ENCODE assay signal across 1 cellular context in the genomic region with DNA sequence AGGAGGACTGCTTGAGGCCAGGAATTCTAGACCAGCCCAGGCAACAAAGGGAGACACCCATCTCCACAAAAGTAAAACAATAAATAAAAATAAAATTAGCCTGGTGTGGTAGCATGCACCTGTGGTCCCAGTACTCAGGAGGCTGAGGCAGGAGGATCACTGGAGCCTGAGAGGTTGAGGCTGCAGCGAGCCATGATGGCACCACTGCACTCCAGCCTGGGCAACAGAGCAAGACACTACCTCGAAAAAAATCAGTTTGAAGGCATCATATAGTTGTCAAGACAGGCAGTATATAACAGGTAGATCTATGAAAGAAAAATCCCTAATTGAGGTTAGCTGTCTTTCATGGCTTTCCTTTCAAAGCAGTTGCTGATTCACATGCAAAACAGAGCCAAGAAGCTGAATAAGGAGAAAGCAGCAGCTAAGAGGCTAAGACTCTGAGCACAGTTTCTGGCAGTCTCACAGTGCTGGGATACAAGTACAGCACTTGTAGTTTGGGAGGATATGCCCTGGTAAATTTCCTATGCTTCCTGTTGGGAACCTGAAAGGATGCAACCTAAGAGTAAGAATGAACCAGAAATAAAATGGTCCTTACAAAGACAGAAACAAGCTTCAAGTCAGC.
TF ChIP-seq lines count a peak whose summit lies in the region.

No MANE protein-coding gene starts in this region.

TF ChIP-seq in GM23338, 12 proteins besides CTCF, POLR2A, EP300 and RAD21 (continued from another document):
- TF ChIP-seq CREB1 (CRISPR knock-in tag; IDR thresholded peaks at IDR 0.05; ENCODE audit: low read depth) = no peak
- no peak for TF ChIP-seq EZH2 (IDR thresholded peaks at IDR 0.05; ENCODE audit: low read depth, unreplicated experiment)
- no peak for TF ChIP-seq STAT1 (IDR thresholded peaks at IDR 0.05; ENCODE audit: unreplicated experiment)
